In the genomic region with DNA sequence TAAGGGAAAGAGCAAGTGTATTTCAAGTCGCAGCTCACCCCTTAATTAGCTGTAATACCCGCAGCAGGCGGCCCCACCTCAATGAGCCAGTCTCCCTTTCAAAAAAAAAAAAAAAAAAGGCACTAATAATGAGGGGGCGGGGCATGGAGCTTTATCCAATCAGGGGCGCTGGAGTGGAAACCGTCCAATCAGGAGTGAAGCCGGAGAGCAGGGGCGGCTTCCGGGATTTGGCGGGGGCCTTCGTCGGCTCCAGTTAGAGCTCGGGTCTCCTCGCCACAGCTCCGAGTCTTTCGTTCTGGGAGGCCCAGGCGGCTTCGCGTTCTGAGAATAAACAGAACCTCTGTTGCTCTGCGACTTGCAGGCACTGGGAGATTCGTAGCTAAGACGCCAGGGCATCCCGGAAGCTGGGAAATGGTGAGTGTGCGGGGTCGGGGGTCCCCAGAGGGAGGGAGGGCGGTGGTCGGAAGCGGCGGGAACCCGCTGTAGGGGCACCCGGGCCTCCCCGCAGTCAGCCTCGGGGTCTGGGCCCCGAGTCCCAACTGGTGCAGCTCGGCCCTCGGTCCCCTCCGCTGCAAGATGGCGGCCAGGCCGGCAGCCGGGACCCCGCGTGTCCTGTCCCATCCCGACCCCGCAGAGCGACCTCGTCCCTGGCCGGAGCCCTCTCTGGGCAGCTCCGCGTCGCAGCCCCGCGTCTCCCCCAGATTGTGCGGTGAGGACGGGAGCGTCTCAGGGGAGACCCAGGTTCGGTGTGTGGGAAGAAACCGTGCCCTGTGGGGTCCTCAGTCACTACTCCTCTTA, we compare ENCODE assay signal across 8 cellular contexts. TPM values are rescaled to one million over a fixed set of nuclear protein-coding genes. Genes with fewer than 3 reads are reported as not detected.
DNase-seq lines count a peak whose midpoint lies in the region; ATAC-seq and TF ChIP-seq lines count a peak whose summit lies in the region.

A gene (plus strand): TSS at position 252 of the 798 bp plus-strand sequence. CDS start 160 bp downstream, at position 412.

- H4K20me1 ChIP-seq in BLaER1 treated with 17β-estradiol and CSF1 and Interleukin-3, amounts not matched to agents 10 nM and 100 nM = peaks cover 33 to 48% (median 42%) of the 10 kb centered on the region in 11 experiments; a peak in 21 of 22 replicates

- peak within 1 kb of the TSS; percentile 82 to 99 (median 96) for H3K4me2 ChIP-seq in BLaER1 treated with 17β-estradiol and CSF1 and Interleukin-3, amounts not matched to agents 10 nM and 100 nM

- intact Hi-C loops in activated CD8-positive, alpha-beta T cell treated with anti-CD3 and anti-CD28 coated beads for 36 hours (cut with micrococcal nuclease) = loop anchor here (5.0 to 10.0 kb wide), 2 partner anchors 171 to 689 kb away; a partner anchor contains a TSS

- H3K27ac Mint-ChIP-seq in activated CD8-positive, alpha-beta T cell treated with anti-CD3 and anti-CD28 coated beads for 36 hours = peak within 1 kb of the TSS; percentile 96

- H3K27ac ChIP-seq in BLaER1 treated with 17β-estradiol and CSF1 and Interleukin-3, amounts not matched to agents 10 nM and 100 nM = peak within 1 kb of the TSS; percentile 94 to 100 (median 98)
- peak within 1 kb of the TSS; percentile 88 to 97 for H3K27ac ChIP-seq in lung (ENCODE audit: low read depth in 1 of 2, low read length in 1 of 2)

- DNase-seq in NCI-H82 (lab: John Stamatoyannopoulos, UW) (peak; percentile 96), ecto neural progenitor cell (ENCODE audit: low spot score) (peak; percentile 94), lung (ENCODE audit: low spot score) (peak; percentile 95)
- peak; percentile 98 for DNase-seq in activated CD8-positive, alpha-beta T cell treated with anti-CD3 and anti-CD28 coated beads for 36 hours
- peak; percentile 80 to 94 (median 87) for DNase-seq in stimulated activated CD4-positive, alpha-beta T cell treated with anti-CD3 and anti-CD28 coated beads, TNF-alpha, amount 100 ng/mL, for 4 hours (ENCODE audit: low read depth in 3 of 3)

- H3K9me3 ChIP-seq in BLaER1 treated with 17β-estradiol and CSF1 and Interleukin-3, amounts not matched to agents 10 nM and 100 nM (replicated peaks in 1 of 11) = peaks cover 0 to 42% (median 32%) of the 10 kb centered on the region in 11 experiments; a peak in 21 of 22 replicates
- no peaks in the 10 kb centered on the region for H3K9me3 ChIP-seq in lung (ENCODE audit: control insufficient read depth in 2 of 2, insufficient read depth in 1 of 2, low read length in 1 of 2)

- peak within 1 kb of the TSS; percentile 93 to 100 (median 99) for H3K9ac ChIP-seq in BLaER1 treated with 17β-estradiol and CSF1 and Interleukin-3, amounts not matched to agents 10 nM and 100 nM

- peaks cover 28 to 38% (median 35%) of the 10 kb centered on the region in 11 experiments for H3K36me3 ChIP-seq in BLaER1 treated with 17β-estradiol and CSF1 and Interleukin-3, amounts not matched to agents 10 nM and 100 nM
- peaks cover 0 to 3% of the 10 kb centered on the region in 2 donors for H3K36me3 ChIP-seq in lung (ENCODE audit: control insufficient read depth in 2 of 2, insufficient read depth in 2 of 2, low read length in 2 of 2)

- H3K4me1 Mint-ChIP-seq in activated CD8-positive, alpha-beta T cell treated with anti-CD3 and anti-CD28 coated beads for 36 hours (ENCODE audit: low read depth) = peaks cover 73% of the 10 kb centered on the region

- no peak for TF ChIP-seq CTCF in activated CD8-positive, alpha-beta T cell treated with anti-CD3 and anti-CD28 coated beads for 36 hours (IDR thresholded peaks at IDR 0.05)
- TF ChIP-seq CTCF in lung (IDR thresholded peaks at IDR 0.05; ENCODE audit: control extremely low read depth, extremely low read depth) = no peak

- peaks cover 2% of the 10 kb centered on the region for H3K9me3 Mint-ChIP-seq in activated CD8-positive, alpha-beta T cell treated with anti-CD3 and anti-CD28 coated beads for 36 hours

- H3K27me3 ChIP-seq in BLaER1 treated with 17β-estradiol and CSF1 and Interleukin-3, amounts not matched to agents 10 nM and 100 nM = no peaks in the 10 kb centered on the region
- H3K27me3 ChIP-seq in lung (ENCODE audit: control insufficient read depth, insufficient read depth) = no peaks in the 10 kb centered on the region

- H3K27me3 Mint-ChIP-seq in activated CD8-positive, alpha-beta T cell treated with anti-CD3 and anti-CD28 coated beads for 36 hours = no peaks in the 10 kb centered on the region

- H3K4me3 ChIP-seq in BLaER1 treated with 17β-estradiol and CSF1 and Interleukin-3, amounts not matched to agents 10 nM and 100 nM = peak within 1 kb of the TSS; percentile 85 to 99 (median 96)
- H3K4me3 ChIP-seq in lung = peak within 1 kb of the TSS; percentile 100

- CTCF ChIA-PET in activated CD8-positive, alpha-beta T cell treated with anti-CD3 and anti-CD28 coated beads for 36 hours (lab: Charles Lee) = interaction anchor here (1.2 to 2.1 kb wide), 4 partner anchors 16 to 429 kb away, joined by 4 to 7 read pairs (median 6); a partner anchor contains a TSS

- H3K4me3 Mint-ChIP-seq in activated CD8-positive, alpha-beta T cell treated with anti-CD3 and anti-CD28 coated beads for 36 hours = peak within 1 kb of the TSS; percentile 97

- WGBS in lung, 2 donors = 0% methylated on average over 57 of the region's 57 CpGs

- peaks cover 47% of the 10 kb centered on the region for H3K36me3 Mint-ChIP-seq in activated CD8-positive, alpha-beta T cell treated with anti-CD3 and anti-CD28 coated beads for 36 hours (ENCODE audit: low read depth)

- POLR2A ChIA-PET in activated CD8-positive, alpha-beta T cell treated with anti-CD3 and anti-CD28 coated beads for 36 hours (lab: Charles Lee) = interaction anchor here (0.7 to 1.9 kb wide), 26 partner anchors 8 to 889 kb away, joined by 3 to 10 read pairs (median 4); a partner anchor contains a TSS

- H3K4me1 ChIP-seq in BLaER1 treated with 17β-estradiol and CSF1 and Interleukin-3, amounts not matched to agents 10 nM and 100 nM = peaks cover 55 to 78% (median 64%) of the 10 kb centered on the region in 10 experiments
- H3K4me1 ChIP-seq in lung (ENCODE audit: control insufficient read depth in 2 of 2, insufficient read depth in 2 of 2, low read length in 2 of 2) = peaks cover 0 to 18% of the 10 kb centered on the region in 2 donors

- ATAC-seq in GM19351 (IDR thresholded peaks at IDR 0.05; ENCODE audit: unreplicated experiment) (peak; percentile 45), HG03521 (IDR thresholded peaks at IDR 0.05; ENCODE audit: unreplicated experiment) (peak; percentile 63), lung (ENCODE audit: insufficient read depth, low FRiP score) (peak; percentile 92)
- ATAC-seq in activated CD8-positive, alpha-beta T cell treated with anti-CD3 and anti-CD28 coated beads for 36 hours = peak; percentile 67

RNA-seq across cellular contexts. Expression of the gene that starts here (rescaled TPM):
- total RNA-seq in activated CD8-positive, alpha-beta T cell treated with anti-CD3 and anti-CD28 coated beads for 36 hours = 10 to 100 TPM; 67.7 to 70.2 TPM
- total RNA-seq in lung = 10 to 100 TPM; 20.6 TPM
- polyA plus RNA-seq in lung = 10 to 100 TPM in 1 of 2 donors, 1 to 10 TPM in 1; 5.6 to 20.4 TPM

Comparison
In these comparisons a context has a peak if more than half of its experiments do, and no peak if none do; other contexts are left out.
1. Peak in every context shown above with its lines: DNase-seq, ATAC-seq, H3K4me3 ChIP-seq and H3K27ac ChIP-seq.